Comparison of ENCODE assay signal across 19 cellular contexts in the genomic region with DNA sequence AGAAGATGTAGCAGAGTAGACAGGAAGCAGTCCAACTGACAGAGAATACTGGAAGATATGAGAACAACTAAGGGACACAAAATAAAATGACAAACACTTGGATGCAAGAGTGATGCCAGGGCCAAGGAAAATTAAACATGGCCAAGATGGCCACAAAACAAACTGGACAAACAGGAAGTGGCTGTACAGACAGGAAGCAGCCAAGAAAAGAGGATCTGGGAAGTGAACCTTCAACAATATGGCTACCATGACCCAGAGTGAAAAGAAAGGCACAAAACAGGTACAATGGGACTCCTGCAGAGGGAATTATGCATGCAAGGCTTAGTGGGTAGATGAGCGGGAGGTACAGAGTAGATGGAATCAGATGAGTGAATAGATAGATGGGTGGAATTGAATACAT.
"Had no signal": no experiment of that assay in that cellular context is flagged by ENCODE, and none has a peak within 500 bp of the region (broad histone marks: within the 10 kb centered on the region; RNA-seq: fewer than 3 reads in every experiment).

No MANE protein-coding gene starts in this region.

- H3K4me3 ChIP-seq: coronary artery, heart left ventricle, ovary, prostate gland, tibial artery had no signal

- H3K36me3 ChIP-seq: heart left ventricle, ovary, prostate gland, tibial artery had no signal

- DNase-seq: activated CD4-positive, alpha-beta memory T cell treated with anti-CD3 and anti-CD28 coated beads for 36 hours; activated CD4-positive, alpha-beta T cell treated with anti-CD3 and anti-CD28 coated beads for 48 hours; activated effector memory CD4-positive, alpha-beta T cell treated with Interleukin-2 at 50 U/mL for 16 hours; activated naive CD4-positive, alpha-beta T cell treated with anti-CD3 and anti-CD28 coated beads, Interleukin-2, amount 10 ng/mL, durations not matched to agents 7 days and 5 days; activated T-cell treated with anti-CD3 and anti-CD28 coated beads, Interleukin-2, amount 50 U/mL, for 48 hours; cerebellar nuclear complex; heart left ventricle; left ventricle myocardium superior; mammary epithelial cell; naive thymus-derived CD8-positive, alpha-beta T cell; ovary; stimulated activated CD4-positive, alpha-beta T cell treated with anti-CD3 and anti-CD28 coated beads, Interleukin-4, amount 100 ng/mL, for 1 hour; stimulated activated naive CD4-positive, alpha-beta T cell treated with Interleukin-2 at 50 U/mL for 16 hours; substantia nigra; tibial artery had no signal

- FAIRE-seq: islet of Langerhans had no signal

- H3K27me3 ChIP-seq: ovary had no signal

- ATAC-seq: heart left ventricle; left ventricle myocardium superior; naive thymus-derived CD8-positive, alpha-beta T cell had no signal

- H3K4me1 ChIP-seq: heart left ventricle, prostate gland, tibial artery had no signal

- H3K27ac ChIP-seq: coronary artery, epithelial cell of prostate, heart left ventricle, ovary, prostate gland, tibial artery had no signal

- H3K9me3 ChIP-seq: prostate gland had no signal
